14 cellular contexts compared by ENCODE assay signal in genomic region chr3:182238141-182238540, GRCh38.
DNase-seq lines count a peak whose midpoint lies in the region; ATAC-seq and TF ChIP-seq lines count a peak whose summit lies in the region.
"Had no signal": no experiment of that assay in that cellular context is flagged by ENCODE, and none has a peak within 500 bp of the region (broad histone marks: within the 10 kb centered on the region; RNA-seq: fewer than 3 reads in every experiment).

No MANE protein-coding gene starts in this region.

- no peak overlapping the region for H2AFZ ChIP-seq in mammary epithelial cell (ENCODE audit: low read depth, low read length)

- in situ Hi-C loops in mammary epithelial cell (cut with MboI; ENCODE audit: low sequenced_read_pairs in 2 of 2) = no loop called here

- H3K27ac ChIP-seq in HEK293 (ENCODE audit: extremely low read depth, low read depth, low read length) = no peak overlapping the region
- peak overlapping the region; percentile 84 for H3K27ac ChIP-seq in cingulate gyrus (ENCODE audit: low read depth, low read length)
- no peak overlapping the region for H3K27ac ChIP-seq in mammary epithelial cell (ENCODE audit: insufficient read depth, low read depth, low read length)
- H3K27ac ChIP-seq: gastrocnemius medialis, upper lobe of right lung had no signal

- dilution Hi-C loops in mammary epithelial cell (cut with HindIII; ENCODE audit: low sequenced_read_pairs) = no loop called here

- CTCF ChIA-PET in HEK293 (lab: Yijun Ruan, JAX) (interaction anchor here (0.6 to 1.0 kb wide), 5 partner anchors 10 to 536 kb away, joined by 3 to 7 read pairs (median 3); no protein-coding TSS in a partner anchor), mammary epithelial cell (lab: Charles Lee; ENCODE audit: low non-redundant PET) (no interaction called here)

- DNase-seq in kidney epithelial cell (ENCODE audit: low read depth) = peak; percentile 43
- DNase-seq in renal cortical epithelial cell (ENCODE audit: low read depth) = peak; percentile 58
- no peak for DNase-seq in mammary epithelial cell
- no peak for DNase-seq in SK-N-DZ (ENCODE audit: low spot score)
- DNase-seq in stimulated activated naive CD4-positive, alpha-beta T cell treated with Interleukin-2 at 50 U/mL for 16 hours (lab: John Stamatoyannopoulos, UW) = no peak
- DNase-seq: activated gamma-delta T cell, DMS153, gastrocnemius medialis, upper lobe of right lung had no signal

- no peaks in the 10 kb centered on the region for H3K4me1 ChIP-seq in HEK293 (ENCODE audit: control insufficient read depth, insufficient read depth, low read length)
- peaks cover 19% of the 10 kb centered on the region for H3K4me1 ChIP-seq in mammary epithelial cell (ENCODE audit: insufficient read depth, low read length)
- H3K4me1 ChIP-seq: gastrocnemius medialis, upper lobe of right lung had no signal

- no peaks in the 10 kb centered on the region for H3K79me2 ChIP-seq in mammary epithelial cell (ENCODE audit: insufficient read depth, low read length)

- H3K36me3 ChIP-seq in HEK293 (ENCODE audit: control insufficient read depth in 2 of 2, insufficient read depth in 1 of 2, low read length in 2 of 2) (no peaks in the 10 kb centered on the region), kidney epithelial cell (ENCODE audit: control insufficient read depth, insufficient read depth, low read length) (no peaks in the 10 kb centered on the region), mammary epithelial cell (ENCODE audit: insufficient read depth, low read length) (no peaks in the 10 kb centered on the region)
- H3K36me3 ChIP-seq: gastrocnemius medialis, upper lobe of right lung had no signal

- no peaks in the 10 kb centered on the region for H3K27me3 ChIP-seq in kidney epithelial cell (ENCODE audit: control insufficient read depth, insufficient read depth, low read length)
- H3K27me3 ChIP-seq in mammary epithelial cell (ENCODE audit: insufficient read depth, low read length) = no peaks in the 10 kb centered on the region
- H3K27me3 ChIP-seq: gastrocnemius medialis, upper lobe of right lung had no signal

- H4K20me1 ChIP-seq in mammary epithelial cell (ENCODE audit: insufficient read depth, low read length) = no peaks in the 10 kb centered on the region

- H3K4me2 ChIP-seq in mammary epithelial cell (ENCODE audit: insufficient read depth, low read depth, low read length) = no peak overlapping the region

- H3K4me3 ChIP-seq in HEK293 (ENCODE audit: low read depth, low read length) (no peak overlapping the region), kidney epithelial cell (ENCODE audit: low read depth, low read length) (no peak overlapping the region), mammary epithelial cell (replicated peaks in 1 of 3; ENCODE audit: insufficient read depth in 1 of 3, low read depth in 2 of 3, low read length in 3 of 3) (no peak overlapping the region)
- H3K4me3 ChIP-seq: gastrocnemius medialis, upper lobe of right lung had no signal

- no peak overlapping the region for H3K9ac ChIP-seq in mammary epithelial cell (ENCODE audit: insufficient read depth, low read length)

- TF ChIP-seq CTCF in HEK293 (tag by site-specific recombination; IDR thresholded peaks at IDR 0.05) (no peak), kidney epithelial cell (IDR thresholded peaks at IDR 0.05; ENCODE audit: insufficient read depth, low read length, poor library complexity, severe bottlenecking) (no peak), mammary epithelial cell (conservative IDR thresholded peaks at IDR 0.05 in 1 of 2, IDR thresholded peaks at IDR 0.05 in 1 of 2; ENCODE audit: extremely low read depth in 1 of 2, insufficient read depth in 1 of 2, low read depth in 1 of 2, low read length in 2 of 2) (no peak)

- POLR2A ChIA-PET in HEK293 (lab: Yijun Ruan, JAX) = no interaction called here

- intact Hi-C loops in mammary epithelial cell (cut with micrococcal nuclease) = loop anchor here (5.0 kb wide), 1 partner anchor 271 kb away; no protein-coding TSS in a partner anchor

- no TSS peak for BruUV-seq in mammary epithelial cell (replicated peaks; lab: Mats Ljungman, UMichigan)

- H3K9me3 ChIP-seq in HEK293 (ENCODE audit: control insufficient read depth, insufficient read depth, low read depth, low read length) = no peaks in the 10 kb centered on the region
- no peaks in the 10 kb centered on the region for H3K9me3 ChIP-seq in mammary epithelial cell (replicated peaks; ENCODE audit: insufficient read depth, low read length)
- H3K9me3 ChIP-seq: gastrocnemius medialis, upper lobe of right lung had no signal

- ATAC-seq in HG03097 (IDR thresholded peaks at IDR 0.05; ENCODE audit: low FRiP score, unreplicated experiment) = no peak
- ATAC-seq: gastrocnemius medialis, HCT116, left lobe of liver, upper lobe of right lung had no signal

- 96% methylated on average over 8 of the region's 8 CpGs for WGBS in mammary epithelial cell (ENCODE audit: low coverage, missing lambda C conversion rate)

TF ChIP-seq in HEK293, 187 proteins besides CTCF, POLR2A, EP300 and RAD21:
- TF ChIP-seq ZNF768 (tag by site-specific recombination; IDR thresholded peaks at IDR 0.05) (no peak), ZSCAN4 (tag by site-specific recombination; IDR thresholded peaks at IDR 0.05) (0 out of 2 replicates have a peak, but pooled peaks have one; percentile 2), ZNF416 (tag by site-specific recombination; IDR thresholded peaks at IDR 0.05) (no peak)

Comparison
In these comparisons a context has a peak if more than half of its experiments do, and no peak if none do; other contexts are left out.
1. DNase-seq: peak in kidney epithelial cell (single experiment) and renal cortical epithelial cell (single experiment); none in mammary epithelial cell (single experiment), SK-N-DZ (single experiment) and stimulated activated naive CD4-positive, alpha-beta T cell treated with Interleukin-2 at 50 U/mL for 16 hours (single experiment).